Comparison of ENCODE assay signal across 11 cellular contexts in the genomic region with DNA sequence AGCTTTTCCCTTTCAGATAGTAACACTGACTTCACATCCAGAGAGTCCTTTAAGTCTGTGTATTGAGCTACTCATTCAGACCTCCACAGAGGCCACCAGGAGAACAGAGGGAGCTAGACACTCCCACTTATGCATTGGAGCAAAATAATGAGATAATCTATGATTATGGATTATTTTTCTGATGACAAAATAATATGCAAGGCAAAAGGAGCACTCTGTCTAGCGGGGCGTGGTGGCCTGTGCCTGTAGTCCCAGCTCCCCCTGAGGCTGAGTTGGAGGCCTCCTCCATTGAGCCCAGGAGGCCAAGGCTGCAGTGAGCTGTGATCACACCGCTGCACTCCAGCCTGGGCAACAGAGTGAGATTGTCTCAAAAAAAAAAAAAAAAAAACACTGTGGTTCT. TPM values are rescaled to one million over a fixed set of nuclear protein-coding genes. Genes with fewer than 3 reads are reported as not detected.
DNase-seq lines count a peak whose midpoint lies in the region; ATAC-seq and TF ChIP-seq lines count a peak whose summit lies in the region.
"Had no signal": no experiment of that assay in that cellular context is flagged by ENCODE, and none has a peak within 500 bp of the region (broad histone marks: within the 10 kb centered on the region; RNA-seq: fewer than 3 reads in every experiment).

No MANE protein-coding gene starts in this region.

- H3K27me3 ChIP-seq in BLaER1, result no peaks in the 10 kb centered on the region
- H3K27me3 ChIP-seq in left ventricle myocardium inferior (ENCODE audit: low read depth), result no peaks in the 10 kb centered on the region
- no peaks in the 10 kb centered on the region for H3K27me3 ChIP-seq in psoas muscle (ENCODE audit: insufficient read depth in 3 of 3, low read length in 2 of 3)
- H3K27me3 ChIP-seq: brain microvascular endothelial cell had no signal

- H3K4me3 ChIP-seq in BLaER1 (no peak overlapping the region), left ventricle myocardium inferior (no peak overlapping the region), psoas muscle (no peak overlapping the region)

- TF ChIP-seq CTCF in left ventricle myocardium inferior (IDR thresholded peaks at IDR 0.05; ENCODE audit: borderline replicate concordance) (no peak), psoas muscle (IDR thresholded peaks at IDR 0.05) (no peak)

- WGBS in psoas muscle, 3 donors, result 98 to 100% (median 99%) methylated on average over 3 of the region's 3 CpGs

- no peaks in the 10 kb centered on the region for H3K36me3 ChIP-seq in BLaER1
- H3K36me3 ChIP-seq in left ventricle myocardium inferior, result no peaks in the 10 kb centered on the region
- H3K36me3 ChIP-seq in psoas muscle (ENCODE audit: insufficient read depth in 1 of 2, low read depth in 1 of 2), result no peaks in the 10 kb centered on the region
- H3K36me3 ChIP-seq: brain microvascular endothelial cell had no signal

- H3K4me2 ChIP-seq in BLaER1, result peak overlapping the region; percentile 93; the same call in 1 of the 2 replicates

- intact Hi-C loops in left ventricle myocardium inferior (cut with micrococcal nuclease) (loop anchor here (10.0 kb wide), 2 partner anchors 51 to 69 kb away; no protein-coding TSS in a partner anchor), psoas muscle (cut with DNase I) (no loop called here)

- peaks cover 29% of the 10 kb centered on the region for H3K4me1 ChIP-seq in BLaER1
- peaks cover 51% of the 10 kb centered on the region for H3K4me1 ChIP-seq in left ventricle myocardium inferior
- H3K4me1 ChIP-seq in psoas muscle, result peaks cover 16% of the 10 kb centered on the region

- H4K20me1 ChIP-seq in BLaER1, result peaks cover 29% of the 10 kb centered on the region

- H3K27ac ChIP-seq in BLaER1 (no peak overlapping the region), left ventricle myocardium inferior (replicated peaks) (peak overlapping the region; percentile 100), psoas muscle (peak overlapping the region; percentile 98)

- no peaks in the 10 kb centered on the region for H3K9me3 ChIP-seq in BLaER1
- no peaks in the 10 kb centered on the region for H3K9me3 ChIP-seq in left ventricle myocardium inferior (replicated peaks)
- no peaks in the 10 kb centered on the region for H3K9me3 ChIP-seq in psoas muscle

- H3K9ac ChIP-seq in BLaER1, result no peak overlapping the region

- DNase-seq in RPMI7951 (ENCODE audit: low read depth) (peak; percentile 28), left ventricle myocardium inferior (no peak), psoas muscle (no peak), GM19240 (ENCODE audit: insufficient read length, low spot score) (no peak)
- DNase-seq in central memory CD4-positive, alpha-beta T cell, result no peak
- DNase-seq: activated CD8-positive, alpha-beta memory T cell treated with anti-CD3 and anti-CD28 coated beads, Interleukin-2, amount 50 U/mL, for 48 hours; brain microvascular endothelial cell; NCI-H1092 had no signal

- no peak for ATAC-seq in psoas muscle
- ATAC-seq in HG02840 (IDR thresholded peaks at IDR 0.05; ENCODE audit: low FRiP score, unreplicated experiment), result no peak
- no peak for ATAC-seq in HG03045 (IDR thresholded peaks at IDR 0.05; ENCODE audit: unreplicated experiment)

RNA-seq across cellular contexts. Expression of a gene that starts 1.7 kb away (rescaled TPM):
- total RNA-seq in RPMI7951 (2014; rRNA removed; shearing (Covaris generic)), result 36.6 and 45.4 TPM in 2 replicates
- total RNA-seq in left ventricle myocardium inferior, result 30.2 TPM
- 10 to 100 TPM; 59.9 to 80.1 (median 62.4) TPM for total RNA-seq in psoas muscle
- polyA plus RNA-seq in psoas muscle, result 10 to 100 TPM; 12.1 to 84.4 (median 25.8) TPM
